1 cellular context compared by ENCODE assay signal in genomic region chr16:88790312-88791150, GRCh38.
TF ChIP-seq lines count a peak whose summit lies in the region.

No MANE protein-coding gene starts in this region.

TF ChIP-seq in HepG2, 621 proteins besides CTCF, POLR2A, EP300 and RAD21 (continues in another document):
- TF ChIP-seq ZSCAN25 (CRISPR knock-in tag; IDR thresholded peaks at IDR 0.05) (peak; percentile 92), ZNF431 (CRISPR knock-in tag; IDR thresholded peaks at IDR 0.05; ENCODE audit: borderline replicate concordance, low read depth) (no peak), ERF (CRISPR knock-in tag; IDR thresholded peaks at IDR 0.05) (no peak), ATF7 (IDR thresholded peaks at IDR 0.05) (no peak), ATF7 (CRISPR knock-in tag; IDR thresholded peaks at IDR 0.05) (0 out of 2 replicates have a peak, but pooled peaks have one; percentile 27), AKAP8 (CRISPR knock-in tag; IDR thresholded peaks at IDR 0.05) (no peak), ZNF276 (CRISPR knock-in tag; IDR thresholded peaks at IDR 0.05; ENCODE audit: low read depth) (no peak), SMYD3 (CRISPR knock-in tag; IDR thresholded peaks at IDR 0.05) (no peak), ZNF768 (CRISPR knock-in tag; IDR thresholded peaks at IDR 0.05) (peak; percentile 18; the same call in 1 of the 2 replicates), ZNF574 (CRISPR knock-in tag; IDR thresholded peaks at IDR 0.05) (0 out of 2 replicates have a peak, but pooled peaks have one; percentile 31), ZNF891 (CRISPR knock-in tag; IDR thresholded peaks at IDR 0.05) (no peak), ZFP36 (IDR thresholded peaks at IDR 0.05; ENCODE audit: borderline replicate concordance, low read depth, low read length, partially characterized antibody) (no peak), SRSF9 (IDR thresholded peaks at IDR 0.05; ENCODE audit: borderline replicate concordance, insufficient read depth, low read depth, low read length, poor library complexity, severe bottlenecking) (no peak), ZNF558 (CRISPR knock-in tag; IDR thresholded peaks at IDR 0.05; ENCODE audit: borderline replicate concordance) (no peak), PBX2 (CRISPR knock-in tag; IDR thresholded peaks at IDR 0.05) (no peak), ZNF20 (CRISPR knock-in tag; IDR thresholded peaks at IDR 0.05) (no peak), BCLAF1 (IDR thresholded peaks at IDR 0.05) (no peak), HOXA5 (CRISPR knock-in tag; IDR thresholded peaks at IDR 0.05) (no peak), ZFP36L1 (CRISPR knock-in tag; IDR thresholded peaks at IDR 0.05) (no peak), ZNF510 (CRISPR knock-in tag; IDR thresholded peaks at IDR 0.05; ENCODE audit: low read depth) (peak; percentile 72; the same call in 1 of the 2 replicates), RFX5 (IDR thresholded peaks at IDR 0.05; ENCODE audit: low read depth, low read length) (no peak), ARID4A (CRISPR knock-in tag; IDR thresholded peaks at IDR 0.05; ENCODE audit: borderline replicate concordance) (peak; percentile 32; the same call in 1 of the 2 replicates), HNRNPLL (IDR thresholded peaks at IDR 0.05; ENCODE audit: low read depth, low read length, poor library complexity, severe bottlenecking) (peak; percentile 14), ATF7-NPFF (CRISPR knock-in tag; IDR thresholded peaks at IDR 0.05; ENCODE audit: low read depth) (0 out of 2 replicates have a peak, but pooled peaks have one; percentile 22), ZSCAN12 (CRISPR knock-in tag; IDR thresholded peaks at IDR 0.05) (no peak), ZNF709 (CRISPR knock-in tag; IDR thresholded peaks at IDR 0.05) (0 out of 2 replicates have a peak, but pooled peaks have one; percentile 12), SALL1 (CRISPR knock-in tag; IDR thresholded peaks at IDR 0.05) (0 out of 2 replicates have a peak, but pooled peaks have one; percentile 27), EED (CRISPR knock-in tag; IDR thresholded peaks at IDR 0.05) (no peak), MEF2D (CRISPR knock-in tag; IDR thresholded peaks at IDR 0.05) (no peak), MTA1 (CRISPR knock-in tag; IDR thresholded peaks at IDR 0.05; ENCODE audit: borderline replicate concordance) (peak; percentile 78), RBFOX2 (IDR thresholded peaks at IDR 0.05; ENCODE audit: low read depth, low read length) (no peak), MYC (CRISPR knock-in tag; IDR thresholded peaks at IDR 0.05; ENCODE audit: borderline replicate concordance) (peak; percentile 5; the same call in 1 of the 2 replicates), RXRB (CRISPR knock-in tag; IDR thresholded peaks at IDR 0.05; ENCODE audit: borderline replicate concordance) (no peak), ZBTB39 (CRISPR knock-in tag; IDR thresholded peaks at IDR 0.05) (0 out of 2 replicates have a peak, but pooled peaks have one; percentile 26), ZNF543 (CRISPR knock-in tag; IDR thresholded peaks at IDR 0.05) (0 out of 2 replicates have a peak, but pooled peaks have one; percentile 49), THAP9 (CRISPR knock-in tag; IDR thresholded peaks at IDR 0.05; ENCODE audit: borderline replicate concordance) (no peak), TCF7 (IDR thresholded peaks at IDR 0.05; ENCODE audit: low read depth) (no peak), SMAD1 (CRISPR knock-in tag; IDR thresholded peaks at IDR 0.05; ENCODE audit: borderline replicate concordance, low read depth) (0 out of 2 replicates have a peak, but pooled peaks have one; percentile 39), MZF1 (CRISPR knock-in tag; IDR thresholded peaks at IDR 0.05; ENCODE audit: borderline replicate concordance) (no peak), ZBTB49 (CRISPR knock-in tag; IDR thresholded peaks at IDR 0.05; ENCODE audit: borderline replicate concordance) (no peak), HDAC2 (CRISPR knock-in tag; IDR thresholded peaks at IDR 0.05) (no peak), ZNF253 (CRISPR knock-in tag; IDR thresholded peaks at IDR 0.05; ENCODE audit: borderline replicate concordance) (peak; percentile 28; the same call in 1 of the 2 replicates)
